40 cellular contexts compared by ENCODE assay signal in the genomic region with DNA sequence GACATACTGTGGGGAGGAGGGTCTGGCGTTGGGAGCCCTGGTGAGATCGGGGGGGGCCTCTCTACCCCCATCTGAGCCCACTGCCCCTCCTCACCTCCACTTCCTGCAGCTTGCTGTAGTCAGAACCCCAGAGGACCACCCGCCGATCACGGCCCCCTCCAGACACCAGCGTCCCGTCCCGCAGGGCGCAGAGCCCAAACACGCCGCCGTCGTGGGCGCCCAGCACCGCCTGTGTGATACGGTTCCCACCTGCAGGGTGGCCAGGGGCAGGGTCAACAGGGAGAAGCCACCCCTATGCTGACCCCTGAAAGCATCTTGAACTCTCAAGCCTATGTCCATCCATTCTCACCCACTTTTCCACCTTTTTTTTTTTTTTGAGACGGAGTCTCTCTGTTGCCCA. TPM values are rescaled to one million over a fixed set of nuclear protein-coding genes. Genes with fewer than 3 reads are reported as not detected.
"Had no signal": no experiment of that assay in that cellular context is flagged by ENCODE, and none has a peak within 500 bp of the region (broad histone marks: within the 10 kb centered on the region; RNA-seq: fewer than 3 reads in every experiment).

No MANE protein-coding gene starts in this region.

- H3K4me3 Mint-ChIP-seq: activated B cell treated with CpG ODN at 0.5 μM for 24 hours; activated CD4-positive, alpha-beta memory T cell treated with anti-CD3 and anti-CD28 coated beads, Interleukin-2, amount 10 ng/mL, durations not matched to agents 7 days and 5 days; activated CD8-positive, alpha-beta memory T cell treated with anti-CD3 and anti-CD28 coated beads, Interleukin-2, amount 10 ng/mL, durations not matched to agents 7 days and 5 days; activated naive CD4-positive, alpha-beta T cell treated with anti-CD3 and anti-CD28 coated beads, Interleukin-2, amount 10 ng/mL, durations not matched to agents 7 days and 5 days; activated naive CD8-positive, alpha-beta T cell; brain; T-cell had no signal

- H3K4me3 ChIP-seq: Peyer's patch had no signal

- H3K27me3 ChIP-seq: Peyer's patch had no signal

- H3K4me2 ChIP-seq: KMS-11 had no signal

- H3K4me1 Mint-ChIP-seq: activated B cell treated with CpG ODN at 0.5 μM for 24 hours; activated CD4-positive, alpha-beta memory T cell treated with anti-CD3 and anti-CD28 coated beads, Interleukin-2, amount 10 ng/mL, durations not matched to agents 7 days and 5 days; activated naive CD4-positive, alpha-beta T cell treated with anti-CD3 and anti-CD28 coated beads, Interleukin-2, amount 10 ng/mL, durations not matched to agents 7 days and 5 days; brain had no signal

- DNase-seq: activated B cell treated with CpG ODN at 0.5 μM for 24 hours; activated CD4-positive, alpha-beta memory T cell treated with anti-CD3 and anti-CD28 coated beads, Interleukin-2, amount 10 ng/mL, durations not matched to agents 7 days and 5 days; activated CD4-positive, alpha-beta T cell treated with anti-CD3 and anti-CD28 coated beads for 4 hours; activated CD4-positive, alpha-beta T cell treated with anti-CD3 and anti-CD28 coated beads, Interleukin-2, amount 50 U/mL, for 1 hour; activated CD4-positive, CD25-positive, alpha-beta regulatory T cell treated with anti-CD3 and anti-CD28 coated beads, Interleukin-2, amount 50 U/mL, for 72 hours; activated CD8-positive, alpha-beta memory T cell treated with anti-CD3 and anti-CD28 coated beads for 24 hours; activated CD8-positive, alpha-beta memory T cell treated with anti-CD3 and anti-CD28 coated beads, Interleukin-2, amount 10 ng/mL, durations not matched to agents 7 days and 5 days; activated CD8-positive, alpha-beta memory T cell treated with anti-CD3 and anti-CD28 coated beads, Interleukin-2, amount 50 U/mL, for 48 hours; activated effector memory CD4-positive, alpha-beta T cell treated with Interleukin-2 at 50 U/mL for 16 hours; activated naive CD4-positive, alpha-beta T cell treated with anti-CD3 and anti-CD28 coated beads, Interleukin-2, amount 10 ng/mL, durations not matched to agents 7 days and 5 days; activated T-cell treated with anti-CD3 and anti-CD28 coated beads, Interleukin-2, amount 50 U/mL, for 48 hours; amygdala; caudate nucleus; MM.1S; MV-4-11; NCI-H1092; NCI-H1436 treated with DMSO at 0.1 percent for 48 hours; NCI-H1694 treated with DMSO at 0.1 percent for 48 hours; NCI-H2029; NCI-H2171; NCI-H510A; NCI-H526; NCI-H748 treated with DMSO at 0.1 percent for 48 hours; NK-92 treated with Interleukin-12 subunit alpha and Interleukin-12 subunit beta, amount 100 ng/mL, for 24 hours; PC-3; Peyer's patch; RPMI8226; SIG-M5; T-cell; T-helper 2 cell; T-helper 9 cell had no signal

- H3K4me1 ChIP-seq: Peyer's patch had no signal

- H3K9me3 ChIP-seq: Peyer's patch had no signal

- H3K9me3 Mint-ChIP-seq: activated B cell treated with CpG ODN at 0.5 μM for 24 hours; activated CD4-positive, alpha-beta memory T cell treated with anti-CD3 and anti-CD28 coated beads, Interleukin-2, amount 10 ng/mL, durations not matched to agents 7 days and 5 days; activated naive CD4-positive, alpha-beta T cell treated with anti-CD3 and anti-CD28 coated beads, Interleukin-2, amount 10 ng/mL, durations not matched to agents 7 days and 5 days; brain; T-cell had no signal

- ATAC-seq: activated CD8-positive, alpha-beta memory T cell treated with anti-CD3 and anti-CD28 coated beads, Interleukin-2, amount 10 ng/mL, durations not matched to agents 7 days and 5 days; PC-3; Right ventricle myocardium inferior; SK-N-SH treated with all-trans-retinoic acid at 6 μM for 48 hours; T-cell had no signal

- H3K27me3 Mint-ChIP-seq: activated B cell treated with CpG ODN at 0.5 μM for 24 hours; activated CD4-positive, alpha-beta memory T cell treated with anti-CD3 and anti-CD28 coated beads, Interleukin-2, amount 10 ng/mL, durations not matched to agents 7 days and 5 days; activated CD8-positive, alpha-beta memory T cell treated with anti-CD3 and anti-CD28 coated beads, Interleukin-2, amount 10 ng/mL, durations not matched to agents 7 days and 5 days; activated naive CD4-positive, alpha-beta T cell treated with anti-CD3 and anti-CD28 coated beads, Interleukin-2, amount 10 ng/mL, durations not matched to agents 7 days and 5 days; activated naive CD8-positive, alpha-beta T cell; brain; T-cell had no signal

- H3K9ac ChIP-seq: KMS-11 had no signal

- H3K27ac ChIP-seq: KMS-11, Peyer's patch, VCaP had no signal

- H3K27ac Mint-ChIP-seq: activated B cell treated with CpG ODN at 0.5 μM for 24 hours; activated CD4-positive, alpha-beta memory T cell treated with anti-CD3 and anti-CD28 coated beads, Interleukin-2, amount 10 ng/mL, durations not matched to agents 7 days and 5 days; activated CD8-positive, alpha-beta memory T cell treated with anti-CD3 and anti-CD28 coated beads, Interleukin-2, amount 10 ng/mL, durations not matched to agents 7 days and 5 days; activated naive CD4-positive, alpha-beta T cell treated with anti-CD3 and anti-CD28 coated beads, Interleukin-2, amount 10 ng/mL, durations not matched to agents 7 days and 5 days; activated naive CD8-positive, alpha-beta T cell; brain; T-cell had no signal

RNA-seq across cellular contexts. Expression of gene GPR4, which starts 19.4 kb away (rescaled TPM):
- total RNA-seq: activated B cell treated with CpG ODN at 0.5 μM for 24 hours; activated CD4-positive, alpha-beta memory T cell treated with anti-CD3 and anti-CD28 coated beads, Interleukin-2, amount 10 ng/mL, durations not matched to agents 7 days and 5 days; activated CD8-positive, alpha-beta memory T cell treated with anti-CD3 and anti-CD28 coated beads, Interleukin-2, amount 10 ng/mL, durations not matched to agents 7 days and 5 days; bronchial epithelial cell; LHCN-M2; SK-MEL-5 had no signal

RNA-seq across cellular contexts. Expression of gene GIPR, which starts 46.6 kb away (rescaled TPM):
- total RNA-seq: LHCN-M2 had no signal
